In the genomic region with DNA sequence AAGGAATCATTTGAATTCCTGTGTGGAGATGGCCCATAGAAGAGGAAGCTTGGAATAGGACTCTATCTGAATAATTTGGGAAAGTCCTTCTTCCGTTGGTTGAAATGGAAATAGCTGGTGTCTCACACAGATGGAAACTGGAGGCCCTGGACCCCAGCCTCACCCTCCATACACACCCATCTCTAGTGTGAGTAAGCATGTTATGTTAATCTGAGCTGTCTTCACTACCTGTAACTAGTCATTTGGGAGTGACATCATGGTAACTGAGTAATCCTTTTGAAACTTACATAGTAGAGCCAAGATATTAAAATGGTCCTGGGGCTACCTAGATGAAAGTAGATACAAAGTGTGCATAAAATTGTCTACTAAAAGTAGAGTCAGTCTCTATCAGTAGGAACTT, we compare ENCODE assay signal across 13 cellular contexts.
DNase-seq lines count a peak whose midpoint lies in the region; ATAC-seq and TF ChIP-seq lines count a peak whose summit lies in the region.
"Had no signal": no experiment of that assay in that cellular context is flagged by ENCODE, and none has a peak within 500 bp of the region (broad histone marks: within the 10 kb centered on the region; RNA-seq: fewer than 3 reads in every experiment).

No MANE protein-coding gene starts in this region.

- no peaks in the 10 kb centered on the region for H3K9me3 ChIP-seq in gastroesophageal sphincter
- no peaks in the 10 kb centered on the region for H3K9me3 ChIP-seq in HAP-1
- no peaks in the 10 kb centered on the region for H3K9me3 ChIP-seq in MG63
- H3K9me3 ChIP-seq: tibial nerve had no signal

- DNase-seq in activated CD8-positive, alpha-beta T cell treated with anti-CD3 and anti-CD28 coated beads for 36 hours: peak; percentile 41
- no peak for DNase-seq in activated CD8-positive, alpha-beta T cell treated with anti-CD3 and anti-CD28 coated beads, Interleukin-2, amount 10 ng/mL, durations not matched to agents 7 days and 5 days
- DNase-seq in stimulated activated naive CD8-positive, alpha-beta T cell treated with anti-CD3 and anti-CD28 coated beads, Interleukin-15, amount 100 ng/mL, for 72 hours: no peak
- no peak for DNase-seq in HAP-1 (ENCODE audit: low spot score in 2 of 2)
- DNase-seq in MG63: no peak
- DNase-seq: activated B cell treated with CpG ODN at 0.5 μM for 24 hours, DMS79 treated with DMSO at 0.1 percent for 48 hours, mesenchymal stem cell, SIG-M5 had no signal

- TF ChIP-seq CTCF in activated CD8-positive, alpha-beta T cell treated with anti-CD3 and anti-CD28 coated beads for 36 hours (IDR thresholded peaks at IDR 0.05): no peak
- TF ChIP-seq CTCF in gastroesophageal sphincter (IDR thresholded peaks at IDR 0.05): no peak

- no peak for TF ChIP-seq POLR2A in gastroesophageal sphincter (IDR thresholded peaks at IDR 0.05)

- H3K4me1 ChIP-seq in gastroesophageal sphincter (peaks cover 8 to 88% (median 11%) of the 10 kb centered on the region in 3 donors), HAP-1 (peaks cover 25% of the 10 kb centered on the region)

- intact Hi-C loops in activated CD8-positive, alpha-beta T cell treated with anti-CD3 and anti-CD28 coated beads for 36 hours (cut with micrococcal nuclease): no loop called here

- peaks cover 76% of the 10 kb centered on the region for H3K4me1 Mint-ChIP-seq in activated CD8-positive, alpha-beta T cell treated with anti-CD3 and anti-CD28 coated beads for 36 hours (ENCODE audit: low read depth)
- H3K4me1 Mint-ChIP-seq in activated CD8-positive, alpha-beta T cell treated with anti-CD3 and anti-CD28 coated beads, Interleukin-2, amount 10 ng/mL, durations not matched to agents 7 days and 5 days (ENCODE audit: low read depth): peaks cover 9% of the 10 kb centered on the region
- peaks cover 91% of the 10 kb centered on the region for H3K4me1 Mint-ChIP-seq in activated T-helper 17 cell treated with anti-CD3 and anti-CD28 coated beads, Interleukin-2, amount 50 U/mL, for 72 hours
- peaks cover 86% of the 10 kb centered on the region for H3K4me1 Mint-ChIP-seq in stimulated activated naive CD8-positive, alpha-beta T cell treated with anti-CD3 and anti-CD28 coated beads, Interleukin-15, amount 100 ng/mL, for 72 hours

- no peak overlapping the region for H3K4me3 ChIP-seq in gastroesophageal sphincter
- H3K4me3 ChIP-seq in HAP-1: no peak overlapping the region
- H3K4me3 ChIP-seq in MG63: no peak overlapping the region
- H3K4me3 ChIP-seq: tibial nerve had no signal

- CTCF ChIA-PET in activated CD8-positive, alpha-beta T cell treated with anti-CD3 and anti-CD28 coated beads for 36 hours (lab: Charles Lee): interaction anchor here (1.0 to 1.4 kb wide), 2 partner anchors 9 to 11 kb away, joined by 4 read pairs; no protein-coding TSS in a partner anchor
- CTCF ChIA-PET in activated CD8-positive, alpha-beta T cell treated with anti-CD3 and anti-CD28 coated beads, Interleukin-2, amount 10 ng/mL, durations not matched to agents 7 days and 5 days (lab: Charles Lee): interaction anchor here (0.6 kb wide), 1 partner anchor 26 kb away, joined by 4 read pairs; no protein-coding TSS in a partner anchor

- ATAC-seq in activated CD8-positive, alpha-beta T cell treated with anti-CD3 and anti-CD28 coated beads for 36 hours: peak; percentile 90
- ATAC-seq in activated CD8-positive, alpha-beta T cell treated with anti-CD3 and anti-CD28 coated beads, Interleukin-2, amount 10 ng/mL, durations not matched to agents 7 days and 5 days: no peak
- peak; percentile 73 for ATAC-seq in activated T-helper 17 cell treated with anti-CD3 and anti-CD28 coated beads, Interleukin-2, amount 50 U/mL, for 72 hours (replicated peaks)
- ATAC-seq in gastroesophageal sphincter (no peak), GM21825 (IDR thresholded peaks at IDR 0.05; ENCODE audit: unreplicated experiment) (no peak)
- peak; percentile 96 for ATAC-seq in stimulated activated naive CD8-positive, alpha-beta T cell treated with anti-CD3 and anti-CD28 coated beads, Interleukin-15, amount 100 ng/mL, for 72 hours

- WGBS in gastroesophageal sphincter (ENCODE audit: low coverage in 1 of 2), 2 donors: 73% methylated on average over 1 of the region's 1 CpG; no CpG with 5 or more reads in 1 of the 2 donors

- no peak overlapping the region for H3K4me3 Mint-ChIP-seq in activated CD8-positive, alpha-beta T cell treated with anti-CD3 and anti-CD28 coated beads for 36 hours
- H3K4me3 Mint-ChIP-seq in activated CD8-positive, alpha-beta T cell treated with anti-CD3 and anti-CD28 coated beads, Interleukin-2, amount 10 ng/mL, durations not matched to agents 7 days and 5 days: no peak overlapping the region
- H3K4me3 Mint-ChIP-seq in activated T-helper 17 cell treated with anti-CD3 and anti-CD28 coated beads, Interleukin-2, amount 50 U/mL, for 72 hours: peak overlapping the region; percentile 94
- peak overlapping the region; percentile 5 to 27 for H3K4me3 Mint-ChIP-seq in stimulated activated naive CD8-positive, alpha-beta T cell treated with anti-CD3 and anti-CD28 coated beads, Interleukin-15, amount 100 ng/mL, for 72 hours
- H3K4me3 Mint-ChIP-seq: activated B cell treated with CpG ODN at 0.5 μM for 24 hours had no signal

- H3K27ac ChIP-seq in gastroesophageal sphincter: peak overlapping the region in 3 of 4 donors; percentile 69 to 82 (median 77)

- no peaks in the 10 kb centered on the region for H3K9me3 Mint-ChIP-seq in activated CD8-positive, alpha-beta T cell treated with anti-CD3 and anti-CD28 coated beads for 36 hours
- no peaks in the 10 kb centered on the region for H3K9me3 Mint-ChIP-seq in activated CD8-positive, alpha-beta T cell treated with anti-CD3 and anti-CD28 coated beads, Interleukin-2, amount 10 ng/mL, durations not matched to agents 7 days and 5 days (ENCODE audit: insufficient read depth)
- no peaks in the 10 kb centered on the region for H3K9me3 Mint-ChIP-seq in activated T-helper 17 cell treated with anti-CD3 and anti-CD28 coated beads, Interleukin-2, amount 50 U/mL, for 72 hours
- H3K9me3 Mint-ChIP-seq in stimulated activated naive CD8-positive, alpha-beta T cell treated with anti-CD3 and anti-CD28 coated beads, Interleukin-15, amount 100 ng/mL, for 72 hours: no peaks in the 10 kb centered on the region
- H3K9me3 Mint-ChIP-seq: activated B cell treated with CpG ODN at 0.5 μM for 24 hours had no signal

- POLR2A ChIA-PET in activated CD8-positive, alpha-beta T cell treated with anti-CD3 and anti-CD28 coated beads for 36 hours (lab: Charles Lee): interaction anchor here (0.7 to 1.2 kb wide), 2 partner anchors 10 to 31 kb away, joined by 3 read pairs; no protein-coding TSS in a partner anchor
- POLR2A ChIA-PET in activated CD8-positive, alpha-beta T cell treated with anti-CD3 and anti-CD28 coated beads, Interleukin-2, amount 10 ng/mL, durations not matched to agents 7 days and 5 days (lab: Charles Lee): interaction anchor here (0.5 kb wide), 1 partner anchor 10 kb away, joined by 3 read pairs; no protein-coding TSS in a partner anchor

- no peaks in the 10 kb centered on the region for H3K36me3 ChIP-seq in gastroesophageal sphincter
- H3K36me3 ChIP-seq in HAP-1 (replicated peaks): 0 out of 2 replicates have a peak, but pooled peaks cover 3% of the 10 kb centered on the region
- H3K36me3 ChIP-seq in MG63: no peaks in the 10 kb centered on the region
- H3K36me3 ChIP-seq: tibial nerve had no signal

- in situ Hi-C loops in HAP-1 (cut with MboI; ENCODE audit: low sequenced_read_pairs): no loop called here

- H3K36me3 Mint-ChIP-seq in activated CD8-positive, alpha-beta T cell treated with anti-CD3 and anti-CD28 coated beads for 36 hours (ENCODE audit: low read depth): peaks cover 4% of the 10 kb centered on the region
- no peaks in the 10 kb centered on the region for H3K36me3 Mint-ChIP-seq in activated CD8-positive, alpha-beta T cell treated with anti-CD3 and anti-CD28 coated beads, Interleukin-2, amount 10 ng/mL, durations not matched to agents 7 days and 5 days (ENCODE audit: low read depth)
- peaks cover 89% of the 10 kb centered on the region for H3K36me3 Mint-ChIP-seq in activated T-helper 17 cell treated with anti-CD3 and anti-CD28 coated beads, Interleukin-2, amount 50 U/mL, for 72 hours (ENCODE audit: low read depth)

- H3K27me3 ChIP-seq in gastroesophageal sphincter (no peaks in the 10 kb centered on the region), HAP-1 (ENCODE audit: low read depth) (no peaks in the 10 kb centered on the region), MG63 (no peaks in the 10 kb centered on the region)
- H3K27me3 ChIP-seq: tibial nerve had no signal

- no peak for TF ChIP-seq EP300 in gastroesophageal sphincter (IDR thresholded peaks at IDR 0.05)

- no peaks in the 10 kb centered on the region for H3K27me3 Mint-ChIP-seq in activated CD8-positive, alpha-beta T cell treated with anti-CD3 and anti-CD28 coated beads for 36 hours
- H3K27me3 Mint-ChIP-seq in activated CD8-positive, alpha-beta T cell treated with anti-CD3 and anti-CD28 coated beads, Interleukin-2, amount 10 ng/mL, durations not matched to agents 7 days and 5 days (ENCODE audit: low read depth): no peaks in the 10 kb centered on the region
- H3K27me3 Mint-ChIP-seq in activated T-helper 17 cell treated with anti-CD3 and anti-CD28 coated beads, Interleukin-2, amount 50 U/mL, for 72 hours: no peaks in the 10 kb centered on the region
- H3K27me3 Mint-ChIP-seq in stimulated activated naive CD8-positive, alpha-beta T cell treated with anti-CD3 and anti-CD28 coated beads, Interleukin-15, amount 100 ng/mL, for 72 hours: no peaks in the 10 kb centered on the region

- H3K27ac Mint-ChIP-seq in activated CD8-positive, alpha-beta T cell treated with anti-CD3 and anti-CD28 coated beads for 36 hours: peak overlapping the region; percentile 49
- no peak overlapping the region for H3K27ac Mint-ChIP-seq in activated CD8-positive, alpha-beta T cell treated with anti-CD3 and anti-CD28 coated beads, Interleukin-2, amount 10 ng/mL, durations not matched to agents 7 days and 5 days
- peak overlapping the region; percentile 92 for H3K27ac Mint-ChIP-seq in activated T-helper 17 cell treated with anti-CD3 and anti-CD28 coated beads, Interleukin-2, amount 50 U/mL, for 72 hours
- peak overlapping the region in 1 of 2 donors; percentile 53 for H3K27ac Mint-ChIP-seq in stimulated activated naive CD8-positive, alpha-beta T cell treated with anti-CD3 and anti-CD28 coated beads, Interleukin-15, amount 100 ng/mL, for 72 hours
- H3K27ac Mint-ChIP-seq: activated B cell treated with CpG ODN at 0.5 μM for 24 hours had no signal

Comparison
In these comparisons a context has a peak if more than half of its experiments do, and no peak if none do; other contexts are left out.
1. ATAC-seq: peak in activated CD8-positive, alpha-beta T cell treated with anti-CD3 and anti-CD28 coated beads for 36 hours (single experiment), activated T-helper 17 cell treated with anti-CD3 and anti-CD28 coated beads, Interleukin-2, amount 50 U/mL, for 72 hours (single experiment) and stimulated activated naive CD8-positive, alpha-beta T cell treated with anti-CD3 and anti-CD28 coated beads, Interleukin-15, amount 100 ng/mL, for 72 hours (single experiment); none in activated CD8-positive, alpha-beta T cell treated with anti-CD3 and anti-CD28 coated beads, Interleukin-2, amount 10 ng/mL, durations not matched to agents 7 days and 5 days (single experiment), gastroesophageal sphincter (single experiment) and GM21825 (single experiment).
2. H3K4me3 Mint-ChIP-seq: peak in activated T-helper 17 cell treated with anti-CD3 and anti-CD28 coated beads, Interleukin-2, amount 50 U/mL, for 72 hours (single experiment) and stimulated activated naive CD8-positive, alpha-beta T cell treated with anti-CD3 and anti-CD28 coated beads, Interleukin-15, amount 100 ng/mL, for 72 hours (2 of 2); none in activated CD8-positive, alpha-beta T cell treated with anti-CD3 and anti-CD28 coated beads for 36 hours (single experiment) and activated CD8-positive, alpha-beta T cell treated with anti-CD3 and anti-CD28 coated beads, Interleukin-2, amount 10 ng/mL, durations not matched to agents 7 days and 5 days (single experiment).